14 cellular contexts compared by ENCODE assay signal in genomic region chr1:178625695-178626094, GRCh38.
"Had no signal": no experiment of that assay in that cellular context is flagged by ENCODE, and none has a peak within 500 bp of the region (broad histone marks: within the 10 kb centered on the region; RNA-seq: fewer than 3 reads in every experiment).

No MANE protein-coding gene starts in this region.

- H3K27me3 ChIP-seq: right lobe of liver, testis, upper lobe of left lung had no signal

- H3K4me1 ChIP-seq: psoas muscle, testis, upper lobe of left lung had no signal

- H3K36me3 Mint-ChIP-seq: natural killer cell treated with Interleukin-12 subunit alpha and Interleukin-12 subunit beta and Interleukin-15 and Interleukin-18, amount 100 ng/mL, for 72 hours had no signal

- H3K9me3 Mint-ChIP-seq: natural killer cell treated with Interleukin-12 subunit alpha and Interleukin-12 subunit beta and Interleukin-15 and Interleukin-18, amount 100 ng/mL, for 72 hours; T-helper 2 cell treated with Interferon-gamma antibody and Interleukin-4, amounts not matched to agents 5 μg/mL and 100 μg/mL, for 36 hours had no signal

- H3K27ac Mint-ChIP-seq: natural killer cell treated with Interleukin-12 subunit alpha and Interleukin-12 subunit beta and Interleukin-15 and Interleukin-18, amount 100 ng/mL, for 72 hours; stimulated activated naive CD8-positive, alpha-beta T cell treated with anti-CD3 and anti-CD28 coated beads, Interleukin-15, amount 100 ng/mL, for 72 hours; T-helper 2 cell treated with Interferon-gamma antibody and Interleukin-4, amounts not matched to agents 5 μg/mL and 100 μg/mL, for 36 hours had no signal

- DNase-seq: activated CD4-positive, alpha-beta T cell treated with anti-CD3 and anti-CD28 coated beads, Interleukin-2, amount 50 U/mL, for 1 hour; activated naive CD4-positive, alpha-beta T cell treated with Interleukin-2 at 50 U/mL for 16 hours; aorta; kidney; mesenchymal stem cell; psoas muscle; right lobe of liver; stimulated activated naive CD8-positive, alpha-beta T cell treated with anti-CD3 and anti-CD28 coated beads, Interleukin-15, amount 100 ng/mL, for 72 hours; SW 1271; testis; upper lobe of left lung had no signal

- H3K4me1 Mint-ChIP-seq: stimulated activated naive CD8-positive, alpha-beta T cell treated with anti-CD3 and anti-CD28 coated beads, Interleukin-15, amount 100 ng/mL, for 72 hours had no signal

- H3K9me3 ChIP-seq: psoas muscle, right lobe of liver, testis, upper lobe of left lung had no signal

- H3K4me3 Mint-ChIP-seq: natural killer cell treated with Interleukin-12 subunit alpha and Interleukin-12 subunit beta and Interleukin-15 and Interleukin-18, amount 100 ng/mL, for 72 hours; stimulated activated naive CD8-positive, alpha-beta T cell treated with anti-CD3 and anti-CD28 coated beads, Interleukin-15, amount 100 ng/mL, for 72 hours; T-helper 2 cell treated with Interferon-gamma antibody and Interleukin-4, amounts not matched to agents 5 μg/mL and 100 μg/mL, for 36 hours had no signal

- H3K36me3 ChIP-seq: right lobe of liver, upper lobe of left lung had no signal

- H3K27ac ChIP-seq: epithelial cell of prostate, psoas muscle, testis, upper lobe of left lung had no signal

- H3K4me3 ChIP-seq: psoas muscle, right lobe of liver, testis, upper lobe of left lung had no signal

- ATAC-seq: natural killer cell treated with Interleukin-12 subunit alpha and Interleukin-12 subunit beta and Interleukin-15 and Interleukin-18, amount 100 ng/mL, for 72 hours; psoas muscle; stimulated activated naive CD8-positive, alpha-beta T cell treated with anti-CD3 and anti-CD28 coated beads, Interleukin-15, amount 100 ng/mL, for 72 hours had no signal
